In the genomic region with DNA sequence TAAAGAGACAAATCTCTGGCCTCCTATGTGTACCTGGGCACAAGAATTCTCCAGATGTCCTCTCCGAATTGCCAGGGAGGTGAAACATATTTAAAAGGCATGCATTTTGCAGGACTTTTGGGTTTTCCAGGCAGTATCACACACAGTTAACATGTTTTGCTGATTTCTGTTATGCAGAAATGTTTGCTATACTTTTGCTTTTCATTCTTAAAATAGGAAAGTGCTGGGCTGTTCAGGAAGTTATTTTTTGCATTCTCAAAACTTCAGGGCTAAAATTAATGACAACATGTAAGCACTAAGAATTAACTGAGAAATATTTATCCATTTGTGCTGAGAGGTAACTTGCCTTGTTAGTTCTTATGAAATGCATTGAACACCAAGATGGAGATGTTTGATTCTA, we compare ENCODE assay signal across 1 cellular context.
TF ChIP-seq lines count a peak whose summit lies in the region.

No MANE protein-coding gene starts in this region.

TF ChIP-seq in GM12878, 131 proteins besides CTCF, POLR2A, EP300 and RAD21 (continued from another document):
- TF ChIP-seq TCF3 (IDR thresholded peaks at IDR 0.05; ENCODE audit: borderline replicate concordance, insufficient read depth, low read depth, low read length) (no peak), MEF2A (IDR thresholded peaks at IDR 0.05; ENCODE audit: insufficient read depth, low read depth, low read length) (no peak), CEBPB (IDR thresholded peaks at IDR 0.05; ENCODE audit: borderline replicate concordance in 1 of 2, low read depth in 2 of 2, low read length in 2 of 2) (no peak), CREB1 (IDR thresholded peaks at IDR 0.05; ENCODE audit: low read depth) (no peak), HCFC1 (IDR thresholded peaks at IDR 0.05; ENCODE audit: low read length) (no peak), RUNX3 (IDR thresholded peaks at IDR 0.05; ENCODE audit: low read length) (no peak), NR2F1 (conservative IDR thresholded peaks at IDR 0.05) (no peak), SIX5 (IDR thresholded peaks at IDR 0.05; ENCODE audit: low read depth, low read length, severe bottlenecking) (no peak), TCF12 (IDR thresholded peaks at IDR 0.05; ENCODE audit: low read depth, low read length) (no peak), SMC3 (IDR thresholded peaks at IDR 0.05; ENCODE audit: borderline replicate concordance, low read length) (no peak)
- TF ChIP-seq, protein P1, sequence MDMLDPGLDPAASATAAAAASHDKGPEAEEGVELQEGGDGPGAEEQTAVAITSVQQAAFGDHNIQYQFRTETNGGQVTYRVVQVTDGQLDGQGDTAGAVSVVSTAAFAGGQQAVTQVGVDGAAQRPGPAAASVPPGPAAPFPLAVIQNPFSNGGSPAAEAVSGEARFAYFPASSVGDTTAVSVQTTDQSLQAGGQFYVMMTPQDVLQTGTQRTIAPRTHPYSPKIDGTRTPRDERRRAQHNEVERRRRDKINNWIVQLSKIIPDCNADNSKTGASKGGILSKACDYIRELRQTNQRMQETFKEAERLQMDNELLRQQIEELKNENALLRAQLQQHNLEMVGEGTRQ (IDR thresholded peaks at IDR 0.05; ENCODE audit: borderline replicate concordance, low read depth, low read length): no peak
- TF ChIP-seq, protein P2, sequence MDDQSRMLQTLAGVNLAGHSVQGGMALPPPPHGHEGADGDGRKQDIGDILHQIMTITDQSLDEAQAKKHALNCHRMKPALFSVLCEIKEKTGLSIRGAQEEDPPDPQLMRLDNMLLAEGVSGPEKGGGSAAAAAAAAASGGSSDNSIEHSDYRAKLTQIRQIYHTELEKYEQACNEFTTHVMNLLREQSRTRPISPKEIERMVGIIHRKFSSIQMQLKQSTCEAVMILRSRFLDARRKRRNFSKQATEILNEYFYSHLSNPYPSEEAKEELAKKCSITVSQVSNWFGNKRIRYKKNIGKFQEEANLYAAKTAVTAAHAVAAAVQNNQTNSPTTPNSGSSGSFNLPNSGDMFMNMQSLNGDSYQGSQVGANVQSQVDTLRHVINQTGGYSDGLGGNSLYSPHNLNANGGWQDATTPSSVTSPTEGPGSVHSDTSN (IDR thresholded peaks at IDR 0.05; ENCODE audit: insufficient replicate concordance, low read depth, low read length): no peak
- TF ChIP-seq, protein P3, sequence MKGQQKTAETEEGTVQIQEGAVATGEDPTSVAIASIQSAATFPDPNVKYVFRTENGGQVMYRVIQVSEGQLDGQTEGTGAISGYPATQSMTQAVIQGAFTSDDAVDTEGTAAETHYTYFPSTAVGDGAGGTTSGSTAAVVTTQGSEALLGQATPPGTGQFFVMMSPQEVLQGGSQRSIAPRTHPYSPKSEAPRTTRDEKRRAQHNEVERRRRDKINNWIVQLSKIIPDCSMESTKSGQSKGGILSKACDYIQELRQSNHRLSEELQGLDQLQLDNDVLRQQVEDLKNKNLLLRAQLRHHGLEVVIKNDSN (IDR thresholded peaks at IDR 0.05; ENCODE audit: borderline replicate concordance, extremely low read length, insufficient read depth, low read depth, low read length): no peak
- TF ChIP-seq, protein P4, sequence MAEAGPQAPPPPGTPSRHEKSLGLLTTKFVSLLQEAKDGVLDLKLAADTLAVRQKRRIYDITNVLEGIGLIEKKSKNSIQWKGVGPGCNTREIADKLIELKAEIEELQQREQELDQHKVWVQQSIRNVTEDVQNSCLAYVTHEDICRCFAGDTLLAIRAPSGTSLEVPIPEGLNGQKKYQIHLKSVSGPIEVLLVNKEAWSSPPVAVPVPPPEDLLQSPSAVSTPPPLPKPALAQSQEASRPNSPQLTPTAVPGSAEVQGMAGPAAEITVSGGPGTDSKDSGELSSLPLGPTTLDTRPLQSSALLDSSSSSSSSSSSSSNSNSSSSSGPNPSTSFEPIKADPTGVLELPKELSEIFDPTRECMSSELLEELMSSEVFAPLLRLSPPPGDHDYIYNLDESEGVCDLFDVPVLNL (IDR thresholded peaks at IDR 0.05; ENCODE audit: low read depth, low read length): no peak
- TF ChIP-seq, protein P5, sequence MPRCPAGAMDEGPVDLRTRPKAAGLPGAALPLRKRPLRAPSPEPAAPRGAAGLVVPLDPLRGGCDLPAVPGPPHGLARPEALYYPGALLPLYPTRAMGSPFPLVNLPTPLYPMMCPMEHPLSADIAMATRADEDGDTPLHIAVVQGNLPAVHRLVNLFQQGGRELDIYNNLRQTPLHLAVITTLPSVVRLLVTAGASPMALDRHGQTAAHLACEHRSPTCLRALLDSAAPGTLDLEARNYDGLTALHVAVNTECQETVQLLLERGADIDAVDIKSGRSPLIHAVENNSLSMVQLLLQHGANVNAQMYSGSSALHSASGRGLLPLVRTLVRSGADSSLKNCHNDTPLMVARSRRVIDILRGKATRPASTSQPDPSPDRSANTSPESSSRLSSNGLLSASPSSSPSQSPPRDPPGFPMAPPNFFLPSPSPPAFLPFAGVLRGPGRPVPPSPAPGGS (IDR thresholded peaks at IDR 0.05; ENCODE audit: borderline replicate concordance, insufficient read depth, low read depth, low read length, poor library complexity, severe bottlenecking): no peak
